20 cellular contexts compared by ENCODE assay signal in genomic region chr5:31651241-31651640, GRCh38. TPM values are rescaled to one million over a fixed set of nuclear protein-coding genes. Genes with fewer than 3 reads are reported as not detected.
DNase-seq lines count a peak whose midpoint lies in the region; ATAC-seq and TF ChIP-seq lines count a peak whose summit lies in the region.
"Had no signal": no experiment of that assay in that cellular context is flagged by ENCODE, and none has a peak within 500 bp of the region (broad histone marks: within the 10 kb centered on the region; RNA-seq: fewer than 3 reads in every experiment).

No MANE protein-coding gene starts in this region.

- H3K9me3 ChIP-seq in right atrium auricular region (no peaks in the 10 kb centered on the region), left ventricle myocardium inferior (replicated peaks) (no peaks in the 10 kb centered on the region), right cardiac atrium (ENCODE audit: control insufficient read depth, low read length) (no peaks in the 10 kb centered on the region)
- H3K9me3 ChIP-seq: A549, HAP-1 had no signal

- ATAC-seq in Right ventricle myocardium inferior (peak; percentile 37), right cardiac atrium (no peak), left ventricle myocardium superior (peak; percentile 57)
- ATAC-seq: A549 had no signal

- 83% methylated on average over 3 of the region's 3 CpGs for WGBS in right cardiac atrium

- intact Hi-C loops in Right ventricle myocardium inferior (cut with DNase I) (no loop called here), left ventricle myocardium inferior (cut with micrococcal nuclease) (no loop called here), right cardiac atrium (cut with DNase I) (no loop called here), left ventricle myocardium superior (cut with micrococcal nuclease) (no loop called here)

- H3K36me3 ChIP-seq in right atrium auricular region (no peaks in the 10 kb centered on the region), left ventricle myocardium inferior (peaks cover 5% of the 10 kb centered on the region)
- H3K36me3 ChIP-seq: HAP-1 had no signal

- H3K4me1 ChIP-seq in right atrium auricular region: peaks cover 0 to 22% of the 10 kb centered on the region in 2 donors
- H3K4me1 ChIP-seq in left ventricle myocardium inferior: peaks cover 74% of the 10 kb centered on the region
- peaks cover 5% of the 10 kb centered on the region for H3K4me1 ChIP-seq in right cardiac atrium (ENCODE audit: control insufficient read depth, insufficient read depth, low read length)
- H3K4me1 ChIP-seq: A549 had no signal

- no peak for DNase-seq in Right ventricle myocardium inferior (ENCODE audit: missing footprints)
- DNase-seq in right atrium auricular region (ENCODE audit: low spot score): no peak
- DNase-seq in left ventricle myocardium inferior: no peak
- no peak for DNase-seq in right cardiac atrium
- no peak for DNase-seq in left ventricle myocardium superior
- DNase-seq in NCI-H1694 (lab: John Stamatoyannopoulos, UW): no peak
- DNase-seq in glomerular visceral epithelial cell (ENCODE audit: extremely low spot score): no peak
- DNase-seq: 8988T; ACHN; AML-193; C1 segment of cervical spinal cord; Calu3; CD4-positive, alpha-beta memory T cell; COR-L47; DMS53; DND-41; GOT3; HFFc6 had no signal

- H3K27ac ChIP-seq in right atrium auricular region (no peak overlapping the region), left ventricle myocardium inferior (replicated peaks) (peak overlapping the region; percentile 14), right cardiac atrium (ENCODE audit: low read length) (no peak overlapping the region)
- H3K27ac ChIP-seq: A549 had no signal

- H3K27me3 ChIP-seq in right atrium auricular region (no peaks in the 10 kb centered on the region), left ventricle myocardium inferior (ENCODE audit: low read depth) (no peaks in the 10 kb centered on the region), right cardiac atrium (ENCODE audit: control insufficient read depth, insufficient read depth) (no peaks in the 10 kb centered on the region)

- TF ChIP-seq CTCF in right atrium auricular region (IDR thresholded peaks at IDR 0.05) (no peak), left ventricle myocardium inferior (IDR thresholded peaks at IDR 0.05; ENCODE audit: borderline replicate concordance) (no peak)

- H3K4me3 ChIP-seq in right atrium auricular region (no peak overlapping the region), left ventricle myocardium inferior (no peak overlapping the region), right cardiac atrium (ENCODE audit: low read length) (no peak overlapping the region)
- H3K4me3 ChIP-seq: A549, HAP-1 had no signal

RNA-seq across cellular contexts. Expression of gene PDZD2, which starts 12.3 kb away (rescaled TPM):
- total RNA-seq in Right ventricle myocardium inferior (59.4 TPM), right atrium auricular region (10 to 100 TPM; 79.5 to 86.4 TPM), left ventricle myocardium inferior (120 TPM), right cardiac atrium (100 to 1,000 TPM; 103 to 188 (median 111) TPM), left ventricle myocardium superior (80.1 TPM)
- 40.4 TPM for polyA plus RNA-seq in right cardiac atrium

Comparison
In these comparisons a context has a peak if more than half of its experiments do, and no peak if none do; other contexts are left out.
1. ATAC-seq: peak in Right ventricle myocardium inferior (single experiment) and left ventricle myocardium superior (single experiment); none in right cardiac atrium (0 of 2).